Comparison of ENCODE assay signal across 9 cellular contexts in genomic region chr18:63098014-63098981, GRCh38.
DNase-seq lines count a peak whose midpoint lies in the region; ATAC-seq and TF ChIP-seq lines count a peak whose summit lies in the region.
"Had no signal": no experiment of that assay in that cellular context is flagged by ENCODE, and none has a peak within 500 bp of the region (broad histone marks: within the 10 kb centered on the region; RNA-seq: fewer than 3 reads in every experiment).

No MANE protein-coding gene starts in this region.

- peak overlapping the region in 1 of 2 donors; percentile 18 for H3K4me3 ChIP-seq in CD4-positive, alpha-beta memory T cell (ENCODE audit: low read length in 2 of 2)
- H3K4me3 ChIP-seq in upper lobe of right lung = no peak overlapping the region
- no peak overlapping the region for H3K4me3 ChIP-seq in left lung
- H3K4me3 ChIP-seq: vagina had no signal

- DNase-seq in CD4-positive, alpha-beta memory T cell = peak; percentile 30 to 71 (median 60)
- peak; percentile 65 for DNase-seq in activated T-helper 2 cell treated with anti-CD3 and anti-CD28 coated beads, Interferon-gamma antibody, Interleukin-2, Interleukin-4, amounts not matched to agents 10 μg/mL and 5 μg/mL and 100 μg/mL, durations not matched to agents 14 hours and 24 hours and 36 hours (ENCODE audit: low spot score)
- no peak for DNase-seq in Ammon's horn (ENCODE audit: low spot score)
- no peak for DNase-seq in NCI-H187 treated with DMSO at 0.1 percent for 48 hours (lab: John Stamatoyannopoulos, UW)
- no peak for DNase-seq in upper lobe of right lung
- DNase-seq in left lung = no peak

- no peaks in the 10 kb centered on the region for H3K27me3 Mint-ChIP-seq in CD4-positive, alpha-beta memory T cell
- H3K27me3 Mint-ChIP-seq in activated T-helper 2 cell treated with anti-CD3 and anti-CD28 coated beads, Interferon-gamma antibody, Interleukin-2, Interleukin-4, amounts not matched to agents 10 μg/mL and 5 μg/mL and 100 μg/mL, durations not matched to agents 14 hours and 24 hours and 36 hours (ENCODE audit: low read depth) = peaks cover 31% of the 10 kb centered on the region

- POLR2A ChIA-PET in CD4-positive, alpha-beta memory T cell (lab: Charles Lee; ENCODE audit: partially characterized antibody) = interaction anchor here (0.6 to 1.0 kb wide), 3 partner anchors 12 to 206 kb away, joined by 3 read pairs; no protein-coding TSS in a partner anchor

- TF ChIP-seq CTCF in upper lobe of right lung (IDR thresholded peaks at IDR 0.05) (no peak), left lung (IDR thresholded peaks at IDR 0.05) (no peak)

- H3K27ac Mint-ChIP-seq in CD4-positive, alpha-beta memory T cell = peak overlapping the region; percentile 37 to 88 (median 82)
- peak overlapping the region; percentile 80 for H3K27ac Mint-ChIP-seq in activated T-helper 2 cell treated with anti-CD3 and anti-CD28 coated beads, Interferon-gamma antibody, Interleukin-2, Interleukin-4, amounts not matched to agents 10 μg/mL and 5 μg/mL and 100 μg/mL, durations not matched to agents 14 hours and 24 hours and 36 hours

- H3K4me3 Mint-ChIP-seq in CD4-positive, alpha-beta memory T cell = peak overlapping the region in 7 of 8 donors; percentile 31 to 77 (median 69)
- peak overlapping the region; percentile 47 for H3K4me3 Mint-ChIP-seq in activated T-helper 2 cell treated with anti-CD3 and anti-CD28 coated beads, Interferon-gamma antibody, Interleukin-2, Interleukin-4, amounts not matched to agents 10 μg/mL and 5 μg/mL and 100 μg/mL, durations not matched to agents 14 hours and 24 hours and 36 hours (ENCODE audit: low read depth)

- H3K4me1 Mint-ChIP-seq in CD4-positive, alpha-beta memory T cell = peaks cover 33 to 48% (median 39%) of the 10 kb centered on the region in 4 donors
- peaks cover 49% of the 10 kb centered on the region for H3K4me1 Mint-ChIP-seq in activated T-helper 2 cell treated with anti-CD3 and anti-CD28 coated beads, Interferon-gamma antibody, Interleukin-2, Interleukin-4, amounts not matched to agents 10 μg/mL and 5 μg/mL and 100 μg/mL, durations not matched to agents 14 hours and 24 hours and 36 hours (ENCODE audit: low read depth)

- H3K9me3 ChIP-seq in CD4-positive, alpha-beta memory T cell (ENCODE audit: control insufficient read depth in 1 of 2, low read length in 2 of 2) = no peaks in the 10 kb centered on the region
- H3K9me3 ChIP-seq in upper lobe of right lung = no peaks in the 10 kb centered on the region
- no peaks in the 10 kb centered on the region for H3K9me3 ChIP-seq in left lung
- H3K9me3 ChIP-seq: vagina had no signal

- ATAC-seq in GM19463 (IDR thresholded peaks at IDR 0.05; ENCODE audit: unreplicated experiment) (peak; percentile 47), HG03457 (IDR thresholded peaks at IDR 0.05; ENCODE audit: unreplicated experiment) (peak; percentile 51), upper lobe of right lung (no peak), left lung (no peak)

- H3K36me3 ChIP-seq in CD4-positive, alpha-beta memory T cell (ENCODE audit: insufficient read depth, low read length) = no peaks in the 10 kb centered on the region
- H3K36me3 ChIP-seq in upper lobe of right lung = no peaks in the 10 kb centered on the region
- no peaks in the 10 kb centered on the region for H3K36me3 ChIP-seq in left lung
- H3K36me3 ChIP-seq: vagina had no signal

- H3K27ac ChIP-seq in CD4-positive, alpha-beta memory T cell (ENCODE audit: low read depth, low read length) = no peak overlapping the region
- H3K27ac ChIP-seq in upper lobe of right lung (no peak overlapping the region), left lung (no peak overlapping the region)
- H3K27ac ChIP-seq: vagina had no signal

- peaks cover 0 to 5% (median 0%) of the 10 kb centered on the region in 8 donors for H3K9me3 Mint-ChIP-seq in CD4-positive, alpha-beta memory T cell
- H3K9me3 Mint-ChIP-seq in activated T-helper 2 cell treated with anti-CD3 and anti-CD28 coated beads, Interferon-gamma antibody, Interleukin-2, Interleukin-4, amounts not matched to agents 10 μg/mL and 5 μg/mL and 100 μg/mL, durations not matched to agents 14 hours and 24 hours and 36 hours = peaks cover 4% of the 10 kb centered on the region

- CTCF ChIA-PET in CD4-positive, alpha-beta memory T cell (lab: Charles Lee; ENCODE audit: partially characterized antibody) = no interaction called here

- H3K4me1 ChIP-seq in CD4-positive, alpha-beta memory T cell (ENCODE audit: insufficient read depth, low read length) = peaks cover 32% of the 10 kb centered on the region
- H3K4me1 ChIP-seq in upper lobe of right lung = peaks cover 5% of the 10 kb centered on the region
- H3K4me1 ChIP-seq in left lung = peaks cover 5 to 25% of the 10 kb centered on the region in 2 donors
- H3K4me1 ChIP-seq: vagina had no signal

- intact Hi-C loops in CD4-positive, alpha-beta memory T cell (cut with micrococcal nuclease) = no loop called here
- intact Hi-C loops in activated T-helper 2 cell treated with anti-CD3 and anti-CD28 coated beads, Interferon-gamma antibody, Interleukin-2, Interleukin-4, amounts not matched to agents 10 μg/mL and 5 μg/mL and 100 μg/mL, durations not matched to agents 14 hours and 24 hours and 36 hours (cut with micrococcal nuclease) = loop anchor here (1.0 to 2.0 kb wide), 2 partner anchors 9 to 113 kb away; no protein-coding TSS in a partner anchor
- intact Hi-C loops in upper lobe of right lung (cut with DNase I) = no loop called here
- intact Hi-C loops in left lung (cut with DNase I) = no loop called here

- H3K27me3 ChIP-seq in CD4-positive, alpha-beta memory T cell (ENCODE audit: insufficient read depth, low read length) = no peaks in the 10 kb centered on the region
- H3K27me3 ChIP-seq in upper lobe of right lung (no peaks in the 10 kb centered on the region), left lung (no peaks in the 10 kb centered on the region)
- H3K27me3 ChIP-seq: vagina had no signal

- no peaks in the 10 kb centered on the region for H3K36me3 Mint-ChIP-seq in CD4-positive, alpha-beta memory T cell
- no peaks in the 10 kb centered on the region for H3K36me3 Mint-ChIP-seq in activated T-helper 2 cell treated with anti-CD3 and anti-CD28 coated beads, Interferon-gamma antibody, Interleukin-2, Interleukin-4, amounts not matched to agents 10 μg/mL and 5 μg/mL and 100 μg/mL, durations not matched to agents 14 hours and 24 hours and 36 hours (ENCODE audit: low read depth)

Comparison
In these comparisons a context has a peak if more than half of its experiments do, and no peak if none do; other contexts are left out.
1. DNase-seq: peak in CD4-positive, alpha-beta memory T cell (5 of 5) and activated T-helper 2 cell treated with anti-CD3 and anti-CD28 coated beads, Interferon-gamma antibody, Interleukin-2, Interleukin-4, amounts not matched to agents 10 μg/mL and 5 μg/mL and 100 μg/mL, durations not matched to agents 14 hours and 24 hours and 36 hours (single experiment); none in Ammon's horn (single experiment), NCI-H187 treated with DMSO at 0.1 percent for 48 hours (single experiment), upper lobe of right lung (single experiment) and left lung (0 of 2).
2. ATAC-seq: peak in GM19463 (single experiment) and HG03457 (single experiment); none in upper lobe of right lung (single experiment) and left lung (single experiment).